ENCODE assay signal across 1 cellular context in genomic region chr3:43289401-43289800, GRCh38.
TF ChIP-seq lines count a peak whose summit lies in the region.

No MANE protein-coding gene starts in this region.

TF ChIP-seq in GM12878, 131 proteins besides CTCF, POLR2A, EP300 and RAD21 (continued from another document):
- TF ChIP-seq ZNF592 (IDR thresholded peaks at IDR 0.05) (no peak), ELK1 (IDR thresholded peaks at IDR 0.05; ENCODE audit: low read depth, low read length) (no peak), HDAC6 (IDR thresholded peaks at IDR 0.05; ENCODE audit: unreplicated experiment) (no peak), POLR2AphosphoS2 (IDR thresholded peaks at IDR 0.05; ENCODE audit: low read depth, low read length) (no peak)
TF ChIP-seq in GM12878: peak in this region for 0.
